Comparison of ENCODE assay signal across 1 cellular context in genomic region chr1:155176544-155177071, GRCh38.
TF ChIP-seq lines count a peak whose summit lies in the region.

No MANE protein-coding gene starts in this region.

TF ChIP-seq in SK-N-SH, 30 proteins besides CTCF, POLR2A, EP300 and RAD21 (continued from another document):
- TF ChIP-seq EZH2phosphoT487 (IDR thresholded peaks at IDR 0.05; ENCODE audit: borderline replicate concordance, low read depth) (no peak), SMC3 (IDR thresholded peaks at IDR 0.05; ENCODE audit: low read depth, low read length) (peak; percentile 71), JUND (IDR thresholded peaks at IDR 0.05) (no peak), MAX (IDR thresholded peaks at IDR 0.05; ENCODE audit: low read depth) (no peak), PBX3 (IDR thresholded peaks at IDR 0.05) (no peak)
